Comparison of ENCODE assay signal across 10 cellular contexts in genomic region chr20:3486850-3487249, GRCh38.
"Had no signal": no experiment of that assay in that cellular context is flagged by ENCODE, and none has a peak within 500 bp of the region (broad histone marks: within the 10 kb centered on the region; RNA-seq: fewer than 3 reads in every experiment).

No MANE protein-coding gene starts in this region.

- FAIRE-seq: H54, HepG2 had no signal

- H3K4me3 Mint-ChIP-seq: H9 had no signal

- H3K27ac Mint-ChIP-seq: H9 had no signal

- DNase-seq: GM23248, GOT3, H9, HCEC 1CT, KBM-7 had no signal

- H3K4me1 Mint-ChIP-seq: H9 had no signal

- H3K27me3 Mint-ChIP-seq: IgD-negative memory B cell had no signal

- H3K4me3 ChIP-seq: GM23248 had no signal

- H3K4me2 ChIP-seq: KMS-11 had no signal

- H3K27ac ChIP-seq: GM23248, HL-60, KMS-11 had no signal

- ATAC-seq: HepG2 had no signal
